In the genomic region with DNA sequence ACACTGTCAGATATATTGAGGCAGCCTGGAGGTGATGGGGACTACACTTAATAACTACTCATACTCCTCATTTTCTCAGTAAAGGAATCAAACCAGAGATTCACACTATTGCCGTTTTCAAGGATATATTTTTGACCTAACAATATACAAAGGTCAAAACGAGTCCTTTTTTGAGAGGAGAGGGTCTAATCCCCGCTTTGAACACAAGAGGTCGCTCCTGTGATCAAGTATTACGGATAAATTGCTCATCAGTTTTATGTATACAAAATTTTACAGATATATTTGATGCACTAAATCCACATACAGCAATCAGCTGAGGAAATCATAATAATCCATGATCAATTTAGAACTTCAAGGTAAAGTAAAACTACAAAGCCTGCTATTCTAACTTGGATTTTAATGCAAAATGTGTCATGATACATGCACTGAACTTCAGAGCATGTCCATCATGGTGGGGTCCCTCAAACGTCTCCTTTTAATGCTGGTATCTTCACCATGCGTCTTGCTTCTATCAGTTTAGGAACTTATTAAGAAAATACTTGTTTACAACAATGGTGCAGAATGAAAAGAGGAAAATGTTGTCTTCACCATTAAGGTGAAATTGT, we compare ENCODE assay signal across 9 cellular contexts. TPM values are rescaled to one million over a fixed set of nuclear protein-coding genes. Genes with fewer than 3 reads are reported as not detected.
DNase-seq lines count a peak whose midpoint lies in the region; ATAC-seq and TF ChIP-seq lines count a peak whose summit lies in the region.
"Had no signal": no experiment of that assay in that cellular context is flagged by ENCODE, and none has a peak within 500 bp of the region (broad histone marks: within the 10 kb centered on the region; RNA-seq: fewer than 3 reads in every experiment).

No MANE protein-coding gene starts in this region.

- dilution Hi-C loops in IMR-90 (cut with HindIII; ENCODE audit: low sequenced_read_pairs, unreplicated experiment): no loop called here

- H4K8ac ChIP-seq in IMR-90 (ENCODE audit: low read depth in 2 of 2, low read length in 2 of 2): no peak overlapping the region
- no peak overlapping the region for H4K8ac ChIP-seq in mesendoderm (ENCODE audit: low read depth, low read length)

- H3K9ac ChIP-seq in IMR-90 (ENCODE audit: low read depth, low read length) (no peak overlapping the region), mesendoderm (ENCODE audit: low read length) (no peak overlapping the region)

- CTCF ChIA-PET in IMR-90 (lab: Yijun Ruan, JAX): no interaction called here
- CTCF ChIA-PET in CD4-positive, alpha-beta memory T cell (lab: Charles Lee; ENCODE audit: partially characterized antibody): interaction anchor here (0.6 to 0.7 kb wide), 2 partner anchors 333 to 1282 kb away, joined by 3 read pairs; no protein-coding TSS in a partner anchor

- H4K5ac ChIP-seq in IMR-90 (ENCODE audit: low read depth, low read length): no peak overlapping the region
- H4K5ac ChIP-seq in mesendoderm (ENCODE audit: low read length): no peak overlapping the region

- no peak for ATAC-seq in IMR-90 (ENCODE audit: low read depth)
- no peak for ATAC-seq in natural killer cell treated with Interleukin-12 subunit alpha and Interleukin-12 subunit beta and Interleukin-15 and Interleukin-18, amount 100 ng/mL, for 72 hours
- no peak for ATAC-seq in GM21447 (IDR thresholded peaks at IDR 0.05; ENCODE audit: unreplicated experiment)

- H2BK15ac ChIP-seq in IMR-90 (ENCODE audit: low read depth, low read length) (no peak overlapping the region), mesendoderm (replicated peaks; ENCODE audit: low read depth) (no peak overlapping the region)

- H3K18ac ChIP-seq in IMR-90 (ENCODE audit: low read depth, low read length) (no peak overlapping the region), mesendoderm (ENCODE audit: low read length) (no peak overlapping the region)

- H3K27ac ChIP-seq in IMR-90 (ENCODE audit: insufficient read depth, low read length) (no peak overlapping the region), mesendoderm (ENCODE audit: low read depth, low read length) (no peak overlapping the region)
- H3K27ac ChIP-seq in CD4-positive, alpha-beta memory T cell (ENCODE audit: low read depth, low read length): no peak overlapping the region

- H3K27me3 ChIP-seq in IMR-90 (ENCODE audit: control insufficient read depth, insufficient read depth, low read length) (peaks cover 54% of the 10 kb centered on the region), mesendoderm (ENCODE audit: insufficient read depth, low read length, poor library complexity) (peaks cover 16% of the 10 kb centered on the region)
- H3K27me3 ChIP-seq in CD4-positive, alpha-beta memory T cell (ENCODE audit: insufficient read depth, low read length): peaks cover 29% of the 10 kb centered on the region

- H4K91ac ChIP-seq in IMR-90 (ENCODE audit: insufficient read depth, low read depth, low read length): no peak overlapping the region

- no peak overlapping the region for H2AK5ac ChIP-seq in IMR-90 (ENCODE audit: low read depth, low read length)
- no peak overlapping the region for H2AK5ac ChIP-seq in mesendoderm (ENCODE audit: low read length)

- H3K4me3 ChIP-seq in IMR-90 (ENCODE audit: insufficient read depth, low read depth, low read length) (no peak overlapping the region), WI38 (ENCODE audit: low read depth, low read length) (no peak overlapping the region), mesendoderm (ENCODE audit: low read length) (no peak overlapping the region)
- H3K4me3 ChIP-seq in CD4-positive, alpha-beta memory T cell (ENCODE audit: low read length in 2 of 2): no peak overlapping the region

- BruUV-seq in IMR-90 (replicated peaks; lab: Mats Ljungman, UMichigan): no TSS peak

- H3K23ac ChIP-seq in IMR-90 (ENCODE audit: low read depth, low read length) (no peak overlapping the region), mesendoderm (ENCODE audit: low read length) (no peak overlapping the region)

- H3K4me1 ChIP-seq in IMR-90 (ENCODE audit: control insufficient read depth, insufficient read depth, low read length): no peaks in the 10 kb centered on the region
- H3K4me1 ChIP-seq in mesendoderm (ENCODE audit: control insufficient read depth, low read depth, low read length): peaks cover 7% of the 10 kb centered on the region
- no peaks in the 10 kb centered on the region for H3K4me1 ChIP-seq in CD4-positive, alpha-beta memory T cell (ENCODE audit: insufficient read depth, low read length)

- no peak overlapping the region for H2AFZ ChIP-seq in IMR-90 (replicated peaks; ENCODE audit: low read length, poor library complexity)

- H3K9me3 ChIP-seq in IMR-90 (ENCODE audit: control insufficient read depth, insufficient read depth, low read length): no peaks in the 10 kb centered on the region; the same call in 1 of the 2 replicates
- no peaks in the 10 kb centered on the region for H3K9me3 ChIP-seq in CD4-positive, alpha-beta memory T cell (ENCODE audit: control insufficient read depth in 1 of 2, low read length in 2 of 2)

- no peak overlapping the region for H2AK9ac ChIP-seq in IMR-90 (replicated peaks; ENCODE audit: low read depth, low read length, poor library complexity)

- H3K56ac ChIP-seq in IMR-90 (ENCODE audit: extremely low read depth, insufficient read depth, low read length): no peak overlapping the region
- no peak overlapping the region for H3K56ac ChIP-seq in mesendoderm (ENCODE audit: low read length)

- TF ChIP-seq CTCF in IMR-90 (conservative IDR thresholded peaks at IDR 0.05; ENCODE audit: low read depth, low read length) (peak; percentile 48), WI38 (IDR thresholded peaks at IDR 0.05; ENCODE audit: low read depth, low read length) (peak; percentile 34)

- H3K36me3 ChIP-seq in IMR-90 (ENCODE audit: control insufficient read depth, insufficient read depth, low read length): no peaks in the 10 kb centered on the region
- no peaks in the 10 kb centered on the region for H3K36me3 ChIP-seq in mesendoderm (ENCODE audit: control insufficient read depth, insufficient read depth, low read length)
- H3K36me3 ChIP-seq in CD4-positive, alpha-beta memory T cell (ENCODE audit: insufficient read depth, low read length): no peaks in the 10 kb centered on the region

- H3K4ac ChIP-seq in IMR-90 (ENCODE audit: low read depth, low read length) (no peak overlapping the region), mesendoderm (ENCODE audit: low read depth, low read length) (no peak overlapping the region)

- H3K79me1 ChIP-seq in IMR-90 (ENCODE audit: low read depth in 1 of 2, low read length in 2 of 2) (no peaks in the 10 kb centered on the region), mesendoderm (ENCODE audit: low read length) (no peaks in the 10 kb centered on the region)

- H3K9me3 Mint-ChIP-seq in natural killer cell treated with Interleukin-12 subunit alpha and Interleukin-12 subunit beta and Interleukin-15 and Interleukin-18, amount 100 ng/mL, for 72 hours: no peaks in the 10 kb centered on the region
- peaks cover 0 to 28% (median 9%) of the 10 kb centered on the region in 8 donors for H3K9me3 Mint-ChIP-seq in CD4-positive, alpha-beta memory T cell

- H3K79me2 ChIP-seq in mesendoderm (ENCODE audit: control insufficient read depth, insufficient read depth, low read length): no peaks in the 10 kb centered on the region

- WGBS in IMR-90 (ENCODE audit: extremely low coverage in 2 of 2, insufficient read length in 1 of 2), 2 experiments: no CpG with 5 or more reads among the region's 7 CpGs
- no CpG with 5 or more reads among the region's 7 CpGs for WGBS in mesendoderm (ENCODE audit: extremely low coverage, insufficient coverage, low lambda C conversion rate)

- H4K20me1 ChIP-seq in IMR-90 (ENCODE audit: insufficient read depth, low read length): no peaks in the 10 kb centered on the region

- no peak for TF ChIP-seq POLR2A in IMR-90 (IDR thresholded peaks at IDR 0.05; ENCODE audit: low read depth, low read length)

- H2BK5ac ChIP-seq in IMR-90 (ENCODE audit: low read depth, low read length, poor library complexity, severe bottlenecking) (no peak overlapping the region), mesendoderm (ENCODE audit: low read length) (no peak overlapping the region)

- no peak; the same call in 1 of the 2 replicates for TF ChIP-seq RAD21 in IMR-90 (IDR thresholded peaks at IDR 0.05; ENCODE audit: low read length)

- POLR2A ChIA-PET in IMR-90 (lab: Charles Lee; ENCODE audit: unreplicated experiment): no interaction called here
- POLR2A ChIA-PET in CD4-positive, alpha-beta memory T cell (lab: Charles Lee; ENCODE audit: partially characterized antibody): no interaction called here

- H3K27me3 Mint-ChIP-seq in natural killer cell treated with Interleukin-12 subunit alpha and Interleukin-12 subunit beta and Interleukin-15 and Interleukin-18, amount 100 ng/mL, for 72 hours: peaks cover 61 to 84% of the 10 kb centered on the region in 2 donors
- peaks cover 68% of the 10 kb centered on the region in 2 donors for H3K27me3 Mint-ChIP-seq in CD4-positive, alpha-beta memory T cell

- H3K14ac ChIP-seq in IMR-90 (replicated peaks; ENCODE audit: low read depth, low read length): no peak overlapping the region

- no peak overlapping the region for H2BK20ac ChIP-seq in IMR-90 (ENCODE audit: low read depth, low read length)

- no peaks in the 10 kb centered on the region for H3K9me1 ChIP-seq in IMR-90 (ENCODE audit: insufficient read depth, low read length)

- H3K4me2 ChIP-seq in IMR-90 (ENCODE audit: low read depth, low read length) (no peak overlapping the region), mesendoderm (ENCODE audit: low read length) (no peak overlapping the region)

- in situ Hi-C loops in IMR-90 (cut with MboI; ENCODE audit: low sequenced_read_pairs): loop anchor here (25.0 kb wide), 1 partner anchor 1282 kb away; no protein-coding TSS in a partner anchor

- DNase-seq in DMS53 treated with DMSO at 0.1 percent for 48 hours (lab: John Stamatoyannopoulos, UW; ENCODE audit: unreplicated experiment): peak; percentile 57
- DNase-seq in IMR-90: peak; percentile 4
- DNase-seq in mesendoderm: peak; percentile 49
- no peak for DNase-seq in natural killer cell treated with Interleukin-12 subunit alpha and Interleukin-12 subunit beta and Interleukin-15 and Interleukin-18, amount 100 ng/mL, for 72 hours (ENCODE audit: low spot score)
- no peak for DNase-seq in CD4-positive, alpha-beta memory T cell
- DNase-seq in nucleus accumbens (lab: John Stamatoyannopoulos, UW): no peak
- DNase-seq: cerebellar nuclear complex had no signal

- no peak overlapping the region for H3K27ac Mint-ChIP-seq in natural killer cell treated with Interleukin-12 subunit alpha and Interleukin-12 subunit beta and Interleukin-15 and Interleukin-18, amount 100 ng/mL, for 72 hours
- H3K27ac Mint-ChIP-seq in CD4-positive, alpha-beta memory T cell: no peak overlapping the region

- H3K4me1 Mint-ChIP-seq in natural killer cell treated with Interleukin-12 subunit alpha and Interleukin-12 subunit beta and Interleukin-15 and Interleukin-18, amount 100 ng/mL, for 72 hours (ENCODE audit: low read depth in 2 of 2): peaks cover 0 to 4% of the 10 kb centered on the region in 2 donors
- peaks cover 5 to 27% (median 6%) of the 10 kb centered on the region in 4 donors for H3K4me1 Mint-ChIP-seq in CD4-positive, alpha-beta memory T cell

- H3K4me3 Mint-ChIP-seq in natural killer cell treated with Interleukin-12 subunit alpha and Interleukin-12 subunit beta and Interleukin-15 and Interleukin-18, amount 100 ng/mL, for 72 hours: no peak overlapping the region
- no peak overlapping the region for H3K4me3 Mint-ChIP-seq in CD4-positive, alpha-beta memory T cell

- intact Hi-C loops in IMR-90 (cut with micrococcal nuclease): loop anchor here (2.0 kb wide), 1 partner anchor 1276 kb away; no protein-coding TSS in a partner anchor
- intact Hi-C loops in CD4-positive, alpha-beta memory T cell (cut with micrococcal nuclease): no loop called here

- H2BK120ac ChIP-seq in IMR-90 (ENCODE audit: low read depth, low read length): no peak overlapping the region
- no peak overlapping the region for H2BK120ac ChIP-seq in mesendoderm (ENCODE audit: low read depth, low read length)

- H3K36me3 Mint-ChIP-seq in natural killer cell treated with Interleukin-12 subunit alpha and Interleukin-12 subunit beta and Interleukin-15 and Interleukin-18, amount 100 ng/mL, for 72 hours: peaks cover 6% of the 10 kb centered on the region
- peaks cover 0 to 4% of the 10 kb centered on the region in 2 donors for H3K36me3 Mint-ChIP-seq in CD4-positive, alpha-beta memory T cell

RNA-seq across cellular contexts. Expression of a gene that starts 2.5 kb away (rescaled TPM):
- total RNA-seq in IMR-90 (2012; rRNA removed): under 0.01 TPM in 1 of 2 replicates, not detected in the other
- polyA plus RNA-seq in IMR-90 (2012; rRNA removed): not detected in 2 replicates
- polyA plus RNA-seq in IMR-90 (2012; cell fraction: cytosol; rRNA removed): not detected in 2 replicates
- polyA plus RNA-seq in IMR-90 (2012; cell fraction: nucleus; rRNA removed; ENCODE audit: low replicate concordance): not detected in 2 replicates
- polyA plus RNA-seq in mesendoderm (2013, experiment 1 of 2): 0.79 TPM
- polyA plus RNA-seq in mesendoderm (2013, experiment 2 of 2): 0.78 TPM
- not detected for total RNA-seq in natural killer cell treated with Interleukin-12 subunit alpha and Interleukin-12 subunit beta and Interleukin-15 and Interleukin-18, amount 100 ng/mL, for 72 hours
- not detected for total RNA-seq in CD4-positive, alpha-beta memory T cell
- not detected for polyA plus RNA-seq in CD4-positive, alpha-beta memory T cell

Comparison
In these comparisons a context has a peak if more than half of its experiments do, and no peak if none do; other contexts are left out.
1. DNase-seq: peak in DMS53 treated with DMSO at 0.1 percent for 48 hours (single experiment), IMR-90 (single experiment) and mesendoderm (single experiment); none in natural killer cell treated with Interleukin-12 subunit alpha and Interleukin-12 subunit beta and Interleukin-15 and Interleukin-18, amount 100 ng/mL, for 72 hours (single experiment), CD4-positive, alpha-beta memory T cell (0 of 5) and nucleus accumbens (0 of 56).